Comparison of ENCODE assay signal across 12 cellular contexts in the genomic region with DNA sequence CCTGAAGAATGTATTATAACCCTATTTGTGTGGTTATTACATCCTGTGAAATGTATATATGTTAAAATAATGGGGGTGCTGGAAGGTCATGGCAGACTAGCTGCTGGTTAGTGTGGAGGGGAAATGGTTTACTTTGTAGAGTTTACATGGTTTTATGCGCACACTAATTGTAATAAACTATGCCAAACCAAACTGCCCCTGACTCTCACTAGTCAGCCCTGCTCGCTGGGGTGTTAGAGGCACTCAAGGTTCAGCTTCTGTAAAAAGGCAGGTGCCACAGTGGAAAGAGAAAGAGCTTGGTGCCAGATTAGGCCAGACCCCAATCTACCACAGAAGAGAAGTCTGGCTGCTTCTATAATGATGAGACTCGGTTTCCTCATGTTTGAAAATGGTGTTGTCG. TPM values are rescaled to one million over a fixed set of nuclear protein-coding genes. Genes with fewer than 3 reads are reported as not detected.
DNase-seq lines count a peak whose midpoint lies in the region; ATAC-seq and TF ChIP-seq lines count a peak whose summit lies in the region.
"Had no signal": no experiment of that assay in that cellular context is flagged by ENCODE, and none has a peak within 500 bp of the region (broad histone marks: within the 10 kb centered on the region; RNA-seq: fewer than 3 reads in every experiment).

No MANE protein-coding gene starts in this region.

- peaks cover 4% of the 10 kb centered on the region for H3K27me3 Mint-ChIP-seq in CD4-positive, CD25-positive, alpha-beta regulatory T cell
- peaks cover 10% of the 10 kb centered on the region for H3K27me3 Mint-ChIP-seq in activated T-helper 1 cell treated with anti-CD3 and anti-CD28 coated beads, Interleukin-12 subunit alpha, Interleukin-12 subunit beta, Interleukin-2, Interleukin-4 antibody, amounts not matched to agents 30 ng/mL and 10 ng/mL and 1 ng/mL, durations not matched to agents 14 hours and 24 hours and 36 hours (ENCODE audit: insufficient read depth)

- peak in 2 of 3 donors; percentile 39 to 53 for DNase-seq in CD4-positive, CD25-positive, alpha-beta regulatory T cell
- no peak for DNase-seq in activated T-helper 1 cell treated with anti-CD3 and anti-CD28 coated beads, Interleukin-12 subunit alpha, Interleukin-12 subunit beta, Interleukin-2, Interleukin-4 antibody, amounts not matched to agents 30 ng/mL and 10 ng/mL and 1 ng/mL, durations not matched to agents 14 hours and 24 hours and 36 hours (ENCODE audit: low spot score)
- no peak for DNase-seq in mesenchymal stem cell
- no peak for DNase-seq in omental fat pad (ENCODE audit: low spot score)
- DNase-seq in GM20000 (ENCODE audit: low spot score) = no peak
- DNase-seq: foreskin fibroblast had no signal

- H3K23ac ChIP-seq in mesenchymal stem cell (ENCODE audit: low read length in 2 of 2) = no peak overlapping the region

- H3K4me3 ChIP-seq in CD4-positive, CD25-positive, alpha-beta regulatory T cell (ENCODE audit: low read depth, low read length) = peak overlapping the region; percentile 89
- H3K4me3 ChIP-seq in mesenchymal stem cell (ENCODE audit: insufficient read depth in 1 of 2, low read depth in 1 of 2, low read length in 2 of 2) = no peak overlapping the region
- H3K4me3 ChIP-seq: BLaER1 had no signal

- H3K18ac ChIP-seq in mesenchymal stem cell (ENCODE audit: low read depth in 1 of 2, low read length in 2 of 2) = peak overlapping the region in 1 of 2 experiments; percentile 59

- no peak overlapping the region for H4K8ac ChIP-seq in mesenchymal stem cell (ENCODE audit: low read length)

- ATAC-seq in CD4-positive, CD25-positive, alpha-beta regulatory T cell (ENCODE audit: low read depth in 2 of 2) = peak in 1 of 2 donors; percentile 29
- ATAC-seq in HG03175 (IDR thresholded peaks at IDR 0.05; ENCODE audit: unreplicated experiment) (peak; percentile 36), GM21360 (IDR thresholded peaks at IDR 0.05; ENCODE audit: unreplicated experiment) (no peak), GM21528 (IDR thresholded peaks at IDR 0.05; ENCODE audit: low FRiP score, unreplicated experiment) (no peak), omental fat pad (ENCODE audit: low FRiP score) (no peak)

- peaks cover 17 to 43% (median 29%) of the 10 kb centered on the region in 4 donors for H3K4me1 Mint-ChIP-seq in CD4-positive, CD25-positive, alpha-beta regulatory T cell
- H3K4me1 Mint-ChIP-seq in activated T-helper 1 cell treated with anti-CD3 and anti-CD28 coated beads, Interleukin-12 subunit alpha, Interleukin-12 subunit beta, Interleukin-2, Interleukin-4 antibody, amounts not matched to agents 30 ng/mL and 10 ng/mL and 1 ng/mL, durations not matched to agents 14 hours and 24 hours and 36 hours (ENCODE audit: low read depth) = peaks cover 45% of the 10 kb centered on the region

- no peak overlapping the region for H2BK120ac ChIP-seq in mesenchymal stem cell (ENCODE audit: low read depth, low read length)

- no peak overlapping the region for H3K14ac ChIP-seq in mesenchymal stem cell (ENCODE audit: low read length in 2 of 2)

- H2BK5ac ChIP-seq in mesenchymal stem cell (ENCODE audit: low read depth, low read length, poor library complexity, severe bottlenecking) = peak overlapping the region; percentile 94

- peak overlapping the region in 1 of 2 experiments; percentile 55 for H2BK12ac ChIP-seq in mesenchymal stem cell (ENCODE audit: low read length in 2 of 2)

- no peak overlapping the region for H3K9ac ChIP-seq in mesenchymal stem cell (ENCODE audit: low read length)
- H3K9ac ChIP-seq: BLaER1 had no signal

- TF ChIP-seq CTCF in omental fat pad (IDR thresholded peaks at IDR 0.05) (no peak), GM20000 (IDR thresholded peaks at IDR 0.05; ENCODE audit: extremely low read depth, missing control alignments) (no peak)

- H3K27ac ChIP-seq in CD4-positive, CD25-positive, alpha-beta regulatory T cell (ENCODE audit: insufficient read depth, low read length, poor library complexity, severe bottlenecking) = peak overlapping the region; percentile 65
- H3K27ac ChIP-seq in mesenchymal stem cell (ENCODE audit: low read length, poor library complexity, severe bottlenecking) = peak overlapping the region; percentile 92
- H3K27ac ChIP-seq: BLaER1, neutrophil had no signal

- peak overlapping the region; percentile 12 for H3K4me2 ChIP-seq in mesenchymal stem cell (ENCODE audit: low read length, poor library complexity, severe bottlenecking)

- WGBS in mesenchymal stem cell = 74% methylated on average over 4 of the region's 4 CpGs

- no peaks in the 10 kb centered on the region for H3K36me3 Mint-ChIP-seq in CD4-positive, CD25-positive, alpha-beta regulatory T cell
- no peaks in the 10 kb centered on the region for H3K36me3 Mint-ChIP-seq in activated T-helper 1 cell treated with anti-CD3 and anti-CD28 coated beads, Interleukin-12 subunit alpha, Interleukin-12 subunit beta, Interleukin-2, Interleukin-4 antibody, amounts not matched to agents 30 ng/mL and 10 ng/mL and 1 ng/mL, durations not matched to agents 14 hours and 24 hours and 36 hours (ENCODE audit: low read depth)

- no peaks in the 10 kb centered on the region for H3K27me3 ChIP-seq in CD4-positive, CD25-positive, alpha-beta regulatory T cell (ENCODE audit: control insufficient read depth, insufficient read depth, low read length)
- no peaks in the 10 kb centered on the region for H3K27me3 ChIP-seq in mesenchymal stem cell (ENCODE audit: control insufficient read depth in 1 of 2, insufficient read depth in 1 of 2, low read length in 2 of 2)

- H3K36me3 ChIP-seq in CD4-positive, CD25-positive, alpha-beta regulatory T cell (ENCODE audit: control insufficient read depth, insufficient read depth, low read length) = no peaks in the 10 kb centered on the region
- peaks cover 12 to 19% of the 10 kb centered on the region in 2 experiments for H3K36me3 ChIP-seq in mesenchymal stem cell (ENCODE audit: control insufficient read depth in 1 of 2, insufficient read depth in 2 of 2, low read depth in 1 of 2, low read length in 2 of 2)
- H3K36me3 ChIP-seq: BLaER1, neutrophil had no signal

- peaks cover 14% of the 10 kb centered on the region for H3K79me1 ChIP-seq in mesenchymal stem cell (replicated peaks; ENCODE audit: low read length, poor library complexity, severe bottlenecking)

- H2AFZ ChIP-seq in mesenchymal stem cell (ENCODE audit: low read depth, low read length) = no peak overlapping the region

- peak overlapping the region in 1 of 2 experiments; percentile 45 for H3K4ac ChIP-seq in mesenchymal stem cell (ENCODE audit: low read depth in 1 of 2, low read length in 2 of 2)

- peak overlapping the region; percentile 70 to 94 (median 89) for H3K4me3 Mint-ChIP-seq in CD4-positive, CD25-positive, alpha-beta regulatory T cell
- peak overlapping the region; percentile 77 for H3K4me3 Mint-ChIP-seq in activated T-helper 1 cell treated with anti-CD3 and anti-CD28 coated beads, Interleukin-12 subunit alpha, Interleukin-12 subunit beta, Interleukin-2, Interleukin-4 antibody, amounts not matched to agents 30 ng/mL and 10 ng/mL and 1 ng/mL, durations not matched to agents 14 hours and 24 hours and 36 hours
- H3K4me3 Mint-ChIP-seq: dendritic cell treated with granulocyte-macrophage colony-stimulating factor and Interleukin-4, amounts not matched to agents 40 ng/mL and 50 ng/mL, for 4 days had no signal

- H3K27ac Mint-ChIP-seq in CD4-positive, CD25-positive, alpha-beta regulatory T cell = peak overlapping the region; percentile 92 to 94 (median 93)
- peak overlapping the region; percentile 78 for H3K27ac Mint-ChIP-seq in activated T-helper 1 cell treated with anti-CD3 and anti-CD28 coated beads, Interleukin-12 subunit alpha, Interleukin-12 subunit beta, Interleukin-2, Interleukin-4 antibody, amounts not matched to agents 30 ng/mL and 10 ng/mL and 1 ng/mL, durations not matched to agents 14 hours and 24 hours and 36 hours
- H3K27ac Mint-ChIP-seq: dendritic cell treated with granulocyte-macrophage colony-stimulating factor and Interleukin-4, amounts not matched to agents 40 ng/mL and 50 ng/mL, for 4 days had no signal

- H3K9me3 ChIP-seq in CD4-positive, CD25-positive, alpha-beta regulatory T cell (ENCODE audit: control insufficient read depth in 2 of 2, low read length in 2 of 2) = no peaks in the 10 kb centered on the region
- H3K9me3 ChIP-seq in mesenchymal stem cell (ENCODE audit: control insufficient read depth, low read length) = no peaks in the 10 kb centered on the region
- H3K9me3 ChIP-seq: neutrophil had no signal

- intact Hi-C loops in activated T-helper 1 cell treated with anti-CD3 and anti-CD28 coated beads, Interleukin-12 subunit alpha, Interleukin-12 subunit beta, Interleukin-2, Interleukin-4 antibody, amounts not matched to agents 30 ng/mL and 10 ng/mL and 1 ng/mL, durations not matched to agents 14 hours and 24 hours and 36 hours (cut with micrococcal nuclease) = loop anchor here (5.0 kb wide), 1 partner anchor 1528 kb away; the partner anchor contains the start of gene FAM184A

- no peaks in the 10 kb centered on the region for H3K9me3 Mint-ChIP-seq in CD4-positive, CD25-positive, alpha-beta regulatory T cell
- no peaks in the 10 kb centered on the region for H3K9me3 Mint-ChIP-seq in activated T-helper 1 cell treated with anti-CD3 and anti-CD28 coated beads, Interleukin-12 subunit alpha, Interleukin-12 subunit beta, Interleukin-2, Interleukin-4 antibody, amounts not matched to agents 30 ng/mL and 10 ng/mL and 1 ng/mL, durations not matched to agents 14 hours and 24 hours and 36 hours
- H3K9me3 Mint-ChIP-seq: dendritic cell treated with granulocyte-macrophage colony-stimulating factor and Interleukin-4, amounts not matched to agents 40 ng/mL and 50 ng/mL, for 4 days had no signal

- peak overlapping the region; percentile 39 for H2BK15ac ChIP-seq in mesenchymal stem cell (ENCODE audit: low read depth, poor library complexity, severe bottlenecking)

- peaks cover 37% of the 10 kb centered on the region for H3K4me1 ChIP-seq in CD4-positive, CD25-positive, alpha-beta regulatory T cell (ENCODE audit: control insufficient read depth, insufficient read depth, low read length, poor library complexity, severe bottlenecking)
- H3K4me1 ChIP-seq in mesenchymal stem cell (ENCODE audit: control insufficient read depth, insufficient read depth, low read depth, low read length) = peaks cover 28% of the 10 kb centered on the region

- peak overlapping the region; percentile 96 for H2AK5ac ChIP-seq in mesenchymal stem cell (ENCODE audit: low read length, severe bottlenecking)

- H4K91ac ChIP-seq in mesenchymal stem cell (ENCODE audit: low read length) = no peak overlapping the region

RNA-seq across cellular contexts. Expression of gene GOPC, which starts 52.7 kb away (rescaled TPM):
- total RNA-seq in CD4-positive, CD25-positive, alpha-beta regulatory T cell = 20.2 TPM
- 10 to 100 TPM; 13.0 to 15.4 (median 13.9) TPM for polyA plus RNA-seq in CD4-positive, CD25-positive, alpha-beta regulatory T cell
- 23.6 and 24.3 TPM in 2 replicates for total RNA-seq in activated T-helper 1 cell treated with anti-CD3 and anti-CD28 coated beads, Interleukin-12 subunit alpha, Interleukin-12 subunit beta, Interleukin-2, Interleukin-4 antibody, amounts not matched to agents 30 ng/mL and 10 ng/mL and 1 ng/mL, durations not matched to agents 14 hours and 24 hours and 36 hours
- polyA plus RNA-seq in mesenchymal stem cell (2013, experiment 1 of 2) = 17.0 TPM
- polyA plus RNA-seq in mesenchymal stem cell (2013, experiment 2 of 2) = 17.2 TPM
- 10 to 100 TPM; 15.0 to 25.7 (median 17.0) TPM for total RNA-seq in omental fat pad

Comparison
In these comparisons a context has a peak if more than half of its experiments do, and no peak if none do; other contexts are left out.
1. DNase-seq: peak in CD4-positive, CD25-positive, alpha-beta regulatory T cell (2 of 3); none in activated T-helper 1 cell treated with anti-CD3 and anti-CD28 coated beads, Interleukin-12 subunit alpha, Interleukin-12 subunit beta, Interleukin-2, Interleukin-4 antibody, amounts not matched to agents 30 ng/mL and 10 ng/mL and 1 ng/mL, durations not matched to agents 14 hours and 24 hours and 36 hours (single experiment), mesenchymal stem cell (single experiment), omental fat pad (single experiment) and GM20000 (single experiment).